Comparison of ENCODE assay signal across 9 cellular contexts in genomic region chr5:127934791-127935256, GRCh38.
DNase-seq lines count a peak whose midpoint lies in the region; ATAC-seq and TF ChIP-seq lines count a peak whose summit lies in the region.
"Had no signal": no experiment of that assay in that cellular context is flagged by ENCODE, and none has a peak within 500 bp of the region (broad histone marks: within the 10 kb centered on the region; RNA-seq: fewer than 3 reads in every experiment).

No MANE protein-coding gene starts in this region.

- TF ChIP-seq EP300 in gastroesophageal sphincter (IDR thresholded peaks at IDR 0.05): no peak

- H3K36me3 ChIP-seq in gastroesophageal sphincter: no peaks in the 10 kb centered on the region

- TF ChIP-seq POLR2A in gastroesophageal sphincter (IDR thresholded peaks at IDR 0.05): no peak

- no peak overlapping the region for H3K4me3 ChIP-seq in gastroesophageal sphincter

- no peak for ATAC-seq in gastroesophageal sphincter

- WGBS in gastroesophageal sphincter (ENCODE audit: low coverage in 1 of 2), 2 donors: 21 to 54% methylated on average over 1 of the region's 1 CpG

- no peaks in the 10 kb centered on the region for H3K27me3 ChIP-seq in gastroesophageal sphincter

- TF ChIP-seq CTCF in LNCAP (IDR thresholded peaks at IDR 0.05) (peak; percentile 29; the same call in 1 of the 2 replicates), GM10266 (IDR thresholded peaks at IDR 0.05; ENCODE audit: control insufficient read depth, insufficient read depth, low read depth, missing control alignments) (no peak), gastroesophageal sphincter (IDR thresholded peaks at IDR 0.05) (no peak)

- DNase-seq in AG08396 (ENCODE audit: low spot score) (peak; percentile 29), SHP77 treated with DMSO at 0.1 percent for 48 hours (lab: John Stamatoyannopoulos, UW) (peak; percentile 89), iPS-NIHi7 (ENCODE audit: extremely low spot score) (peak; percentile 66), ecto neural progenitor cell (ENCODE audit: low spot score) (no peak), GM10266 (ENCODE audit: extremely low spot score) (no peak), ureter (ENCODE audit: low spot score) (no peak)
- DNase-seq: activated naive CD8-positive, alpha-beta T cell treated with anti-CD3 and anti-CD28 coated beads, Interleukin-2, amount 10 ng/mL, durations not matched to agents 7 days and 5 days had no signal

- no peaks in the 10 kb centered on the region for H3K9me3 ChIP-seq in gastroesophageal sphincter

- H3K27ac ChIP-seq in gastroesophageal sphincter: no peak overlapping the region

- H3K4me1 ChIP-seq in gastroesophageal sphincter: no peaks in the 10 kb centered on the region

Comparison
In these comparisons a context has a peak if more than half of its experiments do, and no peak if none do; other contexts are left out.
1. DNase-seq: peak in AG08396 (single experiment), SHP77 treated with DMSO at 0.1 percent for 48 hours (single experiment) and iPS-NIHi7 (single experiment); none in ecto neural progenitor cell (single experiment), GM10266 (single experiment) and ureter (single experiment).